ENCODE assay signal across 16 cellular contexts in the genomic region with DNA sequence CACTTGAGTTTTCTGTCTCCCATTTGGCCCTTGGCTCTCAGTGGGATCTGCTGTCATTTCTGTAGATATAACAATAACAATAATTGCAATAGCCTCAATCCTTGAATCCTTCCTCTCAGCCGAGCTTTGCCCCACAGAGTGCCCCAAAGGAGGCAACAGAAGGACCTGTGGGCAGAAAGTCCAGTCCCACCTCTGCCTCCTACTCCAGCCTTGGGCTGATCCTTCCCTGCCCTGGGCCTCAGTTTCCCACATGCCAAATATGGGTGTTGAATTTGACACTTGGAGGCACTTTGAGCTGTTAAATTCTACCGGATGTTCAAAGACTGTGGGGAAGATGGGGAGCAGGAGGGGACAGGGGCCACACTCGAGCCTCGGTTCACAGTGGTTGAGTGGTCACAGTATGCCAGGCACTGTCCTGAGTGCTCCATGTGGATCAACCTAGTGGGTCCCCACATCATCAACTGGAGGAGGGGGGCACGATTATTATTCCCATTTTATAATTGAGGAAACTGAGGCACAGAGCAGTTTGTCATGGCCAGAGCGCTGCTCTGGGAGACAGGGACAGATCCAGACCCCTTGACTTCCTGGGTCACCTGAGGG.
DNase-seq lines count a peak whose midpoint lies in the region; TF ChIP-seq lines count a peak whose summit lies in the region.
"Had no signal": no experiment of that assay in that cellular context is flagged by ENCODE, and none has a peak within 500 bp of the region (broad histone marks: within the 10 kb centered on the region; RNA-seq: fewer than 3 reads in every experiment).

No MANE protein-coding gene starts in this region.

- TF ChIP-seq POLR2A in sigmoid colon (IDR thresholded peaks at IDR 0.05): no peak

- no peak overlapping the region for H3K27ac ChIP-seq in sigmoid colon
- H3K27ac ChIP-seq: PC-9, SJSA1 had no signal

- H3K9me3 ChIP-seq in sigmoid colon: no peaks in the 10 kb centered on the region
- H3K9me3 ChIP-seq: SJSA1 had no signal

- no peak for TF ChIP-seq CTCF in sigmoid colon (IDR thresholded peaks at IDR 0.05)

- no peaks in the 10 kb centered on the region for H3K4me1 ChIP-seq in sigmoid colon
- H3K4me1 ChIP-seq: SJSA1 had no signal

- WGBS in sigmoid colon, 2 donors: 66 to 82% methylated on average over 6 of the region's 6 CpGs

- TF ChIP-seq EP300 in sigmoid colon (IDR thresholded peaks at IDR 0.05): no peak

- H3K4me3 ChIP-seq in sigmoid colon: no peak overlapping the region
- H3K4me3 ChIP-seq: GM23338, PC-9, SJSA1 had no signal

- intact Hi-C loops in sigmoid colon (cut with DNase I): no loop called here

- no peaks in the 10 kb centered on the region for H3K36me3 ChIP-seq in sigmoid colon
- H3K36me3 ChIP-seq: SJSA1 had no signal

- DNase-seq in AG20443 (ENCODE audit: low spot score): peak; percentile 3
- peak; percentile 4 for DNase-seq in GM03348 (ENCODE audit: low spot score)
- peak; percentile 16 for DNase-seq in ecto neural progenitor cell (ENCODE audit: low spot score)
- peak; percentile 22 for DNase-seq in sigmoid colon
- DNase-seq in stimulated activated naive CD4-positive, alpha-beta T cell treated with Interleukin-2 at 50 U/mL for 16 hours (lab: John Stamatoyannopoulos, UW): no peak
- DNase-seq in mesenteric fat pad (ENCODE audit: low spot score): no peak
- DNase-seq in NCI-H2171 treated with DMSO at 0.1 percent for 48 hours (lab: John Stamatoyannopoulos, UW): no peak
- DNase-seq: ACHN, DMS53, NCI-H1048, NCI-H1436 treated with DMSO at 0.1 percent for 48 hours, NCI-H2081, NCI-H510A treated with DMSO at 0.1 percent for 48 hours, PC-9 had no signal

- peaks cover 0 to 14% (median 0%) of the 10 kb centered on the region in 3 donors for H3K27me3 ChIP-seq in sigmoid colon
- H3K27me3 ChIP-seq: SJSA1 had no signal

Comparison
In these comparisons a context has a peak if more than half of its experiments do, and no peak if none do; other contexts are left out.
1. DNase-seq: peak in AG20443 (single experiment), GM03348 (single experiment), ecto neural progenitor cell (single experiment) and sigmoid colon (single experiment); none in stimulated activated naive CD4-positive, alpha-beta T cell treated with Interleukin-2 at 50 U/mL for 16 hours (single experiment), mesenteric fat pad (single experiment) and NCI-H2171 treated with DMSO at 0.1 percent for 48 hours (single experiment).